In the genomic region with DNA sequence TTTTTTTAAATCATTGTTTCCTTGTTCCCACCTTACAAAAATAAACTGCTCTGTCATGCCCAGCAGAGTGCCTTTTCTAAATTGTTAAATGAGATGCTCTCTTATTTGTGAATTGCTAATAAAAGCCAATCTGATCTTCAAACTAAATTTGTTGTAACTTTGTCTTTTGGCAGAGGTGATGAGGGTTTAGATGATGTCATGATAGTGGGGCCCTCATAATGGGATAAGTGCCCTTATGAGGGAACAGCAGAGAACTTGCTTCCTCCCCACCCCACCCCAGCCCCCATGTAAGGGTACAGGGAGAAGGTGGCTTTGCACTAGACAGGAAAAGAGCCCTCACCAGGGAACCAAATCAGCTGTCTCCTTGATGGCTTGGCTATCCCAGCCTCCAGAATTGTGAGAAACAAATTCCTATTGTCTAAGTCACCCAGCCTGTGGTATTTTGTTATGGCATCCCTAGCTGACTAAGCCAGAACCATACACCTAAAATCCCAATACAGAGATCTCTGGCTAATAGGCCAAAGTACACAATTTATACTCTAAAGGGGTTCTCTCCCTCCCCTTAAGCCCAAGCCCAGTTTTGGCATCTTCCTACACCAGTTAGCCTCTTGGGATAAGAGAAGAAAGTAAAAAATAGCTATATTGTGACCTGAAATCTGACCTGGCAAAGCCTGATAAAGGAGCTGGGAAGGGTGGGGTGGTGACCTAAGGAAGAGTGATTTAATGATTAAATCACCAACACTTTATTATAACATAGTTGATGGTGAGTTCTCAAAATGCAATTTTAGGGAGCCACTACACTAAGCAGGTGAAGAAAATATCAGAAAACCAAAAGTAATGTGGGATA, we compare ENCODE assay signal across 2 cellular contexts.
TF ChIP-seq lines count a peak whose summit lies in the region.

No MANE protein-coding gene starts in this region.

TF ChIP-seq in endothelial cell of umbilical vein, 7 proteins besides CTCF, POLR2A, EP300 and RAD21:
- TF ChIP-seq POLR2AphosphoS5 (IDR thresholded peaks at IDR 0.05; ENCODE audit: insufficient read depth, low read depth, low read length) = peak; percentile 44
- peak; percentile 39 for TF ChIP-seq JUN (IDR thresholded peaks at IDR 0.05; ENCODE audit: borderline replicate concordance, insufficient read depth, insufficient read length, low read depth)
- TF ChIP-seq, protein P1, sequence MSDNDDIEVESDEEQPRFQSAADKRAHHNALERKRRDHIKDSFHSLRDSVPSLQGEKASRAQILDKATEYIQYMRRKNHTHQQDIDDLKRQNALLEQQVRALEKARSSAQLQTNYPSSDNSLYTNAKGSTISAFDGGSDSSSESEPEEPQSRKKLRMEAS (IDR thresholded peaks at IDR 0.05; ENCODE audit: insufficient read depth, insufficient read length) = no peak
- TF ChIP-seq GATA2 (IDR thresholded peaks at IDR 0.05; ENCODE audit: insufficient read depth, insufficient read length, low read depth, low read length) = peak; percentile 76
- no peak for TF ChIP-seq EZH2 (IDR thresholded peaks at IDR 0.05; ENCODE audit: borderline replicate concordance, low read depth, low read length, severe bottlenecking)
- TF ChIP-seq FOS (IDR thresholded peaks at IDR 0.05; ENCODE audit: borderline replicate concordance, insufficient read depth, low read length) = peak; percentile 51
- no peak for TF ChIP-seq MYC (IDR thresholded peaks at IDR 0.05; ENCODE audit: low read depth, low read length)

TF ChIP-seq in GM12891, 5 proteins besides CTCF, POLR2A, EP300 and RAD21:
- no peak for TF ChIP-seq PAX5 (IDR thresholded peaks at IDR 0.05; ENCODE audit: insufficient read depth, low read length, severe bottlenecking)
- no peak for TF ChIP-seq POLR2AphosphoS5 (IDR thresholded peaks at IDR 0.05; ENCODE audit: low read depth, low read length)
- TF ChIP-seq TAF1 (IDR thresholded peaks at IDR 0.05; ENCODE audit: low read depth, low read length) = no peak
